Comparison of ENCODE assay signal across 28 cellular contexts in the genomic region with DNA sequence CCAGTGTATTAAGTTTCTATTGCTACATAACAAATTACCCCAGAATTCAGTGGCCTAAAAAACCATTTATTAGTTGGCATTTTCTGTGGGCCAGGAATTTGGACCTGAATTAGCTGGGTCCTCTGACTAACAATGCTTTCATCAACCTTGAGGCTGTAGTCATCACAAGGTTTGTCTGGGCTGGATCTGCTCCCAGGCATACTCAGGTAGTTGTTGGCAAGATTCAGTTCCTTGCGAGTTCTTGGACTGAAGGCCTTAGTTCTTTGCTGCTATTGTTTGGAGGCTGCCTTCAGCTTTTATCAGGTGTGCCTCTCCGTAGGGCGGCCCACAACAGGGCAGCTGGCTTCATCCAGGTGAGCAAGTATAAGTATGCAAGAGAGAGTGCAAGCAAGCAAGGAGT. TPM values are rescaled to one million over a fixed set of nuclear protein-coding genes. Genes with fewer than 3 reads are reported as not detected.
"Had no signal": no experiment of that assay in that cellular context is flagged by ENCODE, and none has a peak within 500 bp of the region (broad histone marks: within the 10 kb centered on the region; RNA-seq: fewer than 3 reads in every experiment).

No MANE protein-coding gene starts in this region.

- H3K27ac ChIP-seq: body of pancreas, cardiac muscle cell, colonic mucosa, esophagus muscularis mucosa, heart right ventricle, left ventricle myocardium inferior, neutrophil, sigmoid colon, stomach, suprapubic skin, tibial artery, upper lobe of right lung had no signal

- H3K36me3 ChIP-seq: cardiac muscle cell, colonic mucosa, esophagus muscularis mucosa, heart right ventricle, left ventricle myocardium inferior, neutrophil, sigmoid colon, stomach, suprapubic skin, tibial artery, upper lobe of right lung had no signal

- DNase-seq: activated CD4-positive, alpha-beta T cell treated with anti-CD3 and anti-CD28 coated beads for 1 hour; activated CD4-positive, alpha-beta T cell treated with anti-CD3 and anti-CD28 coated beads, Interleukin-2, amount 50 U/mL, for 1 hour; activated CD8-positive, alpha-beta memory T cell treated with anti-CD3 and anti-CD28 coated beads, Interleukin-2, amount 10 ng/mL, durations not matched to agents 7 days and 5 days; activated CD8-positive, alpha-beta T cell treated with anti-CD3 and anti-CD28 coated beads for 36 hours; activated naive CD8-positive, alpha-beta T cell treated with anti-CD3 and anti-CD28 coated beads, Interleukin-2, amount 50 U/mL, for 24 hours; activated T-cell treated with anti-CD3 and anti-CD28 coated beads, Interleukin-2, amount 50 U/mL, for 48 hours; body of pancreas; cerebellar nuclear complex; colonic mucosa; effector CD8-positive, alpha-beta T cell; foreskin melanocyte; heart right ventricle; left ventricle myocardium inferior; sigmoid colon; stimulated activated CD4-positive, alpha-beta T cell treated with anti-CD3 and anti-CD28 coated beads, Interleukin-1b, Interleukin-23, amount 100 ng/mL, for 48 hours; stimulated activated naive B cell treated with anti-CD40 and anti-IgM and Interleukin-4, amounts not matched to agents 10 μg/mL and 1 μg/mL and 100 μg/mL, for 72 hours; stomach; T-helper 2 cell; tibial artery; upper lobe of right lung had no signal

- H3K9me3 ChIP-seq: body of pancreas, colonic mucosa, neutrophil, sigmoid colon, suprapubic skin, tibial artery, upper lobe of right lung had no signal

- H3K4me1 ChIP-seq: body of pancreas, colonic mucosa, esophagus muscularis mucosa, heart right ventricle, left ventricle myocardium inferior, sigmoid colon, stomach, suprapubic skin, tibial artery, upper lobe of right lung had no signal

- H3K4me3 ChIP-seq: body of pancreas, cardiac muscle cell, colonic mucosa, esophagus muscularis mucosa, heart right ventricle, left ventricle myocardium inferior, lung, sigmoid colon, smooth muscle cell, stomach, suprapubic skin, tibial artery, upper lobe of right lung had no signal

- ATAC-seq: activated CD8-positive, alpha-beta memory T cell treated with anti-CD3 and anti-CD28 coated beads, Interleukin-2, amount 10 ng/mL, durations not matched to agents 7 days and 5 days; activated CD8-positive, alpha-beta T cell treated with anti-CD3 and anti-CD28 coated beads for 36 hours; activated naive CD8-positive, alpha-beta T cell treated with anti-CD3 and anti-CD28 coated beads, Interleukin-2, amount 50 U/mL, for 24 hours; body of pancreas; heart right ventricle; stimulated activated naive B cell treated with anti-CD40 and anti-IgM and Interleukin-4, amounts not matched to agents 10 μg/mL and 1 μg/mL and 100 μg/mL, for 72 hours; upper lobe of right lung; WTC11 had no signal

- H3K27me3 ChIP-seq: body of pancreas, cardiac muscle cell, colonic mucosa, esophagus muscularis mucosa, heart right ventricle, neutrophil, sigmoid colon, stomach, suprapubic skin, tibial artery, upper lobe of right lung had no signal

- H3K4me2 ChIP-seq: smooth muscle cell had no signal

RNA-seq across cellular contexts. Expression of a gene that starts 31.4 kb away (rescaled TPM):
- total RNA-seq: body of pancreas, mesenteric fat pad had no signal
